ENCODE assay signal across 18 cellular contexts in genomic region chr6:27428502-27428901, GRCh38. TPM values are rescaled to one million over a fixed set of nuclear protein-coding genes. Genes with fewer than 3 reads are reported as not detected.
DNase-seq lines count a peak whose midpoint lies in the region; ATAC-seq and TF ChIP-seq lines count a peak whose summit lies in the region.
"Had no signal": no experiment of that assay in that cellular context is flagged by ENCODE, and none has a peak within 500 bp of the region (broad histone marks: within the 10 kb centered on the region; RNA-seq: fewer than 3 reads in every experiment).

No MANE protein-coding gene starts in this region.

- H3K27ac ChIP-seq in dorsolateral prefrontal cortex: peak overlapping the region in 34 of 59 donors; percentile 6 to 84 (median 56)
- H3K27ac ChIP-seq: BLaER1 had no signal

- no peaks in the 10 kb centered on the region for H3K36me3 Mint-ChIP-seq in activated T-helper 17 cell treated with anti-CD3 and anti-CD28 coated beads, Interleukin-2, amount 50 U/mL, for 72 hours (ENCODE audit: low read depth)
- H3K36me3 Mint-ChIP-seq in activated T-cell treated with anti-CD3 and anti-CD28 coated beads, Interleukin-2, amount 50 U/mL, for 4 hours (ENCODE audit: insufficient read depth): no peaks in the 10 kb centered on the region
- H3K36me3 Mint-ChIP-seq: CD14-positive monocyte; CD4-positive, CD25-positive, alpha-beta regulatory T cell; CD8-positive, alpha-beta T cell had no signal

- TF ChIP-seq CTCF in dorsolateral prefrontal cortex (IDR thresholded peaks at IDR 0.05 in 54 of 56, conservative IDR thresholded peaks at IDR 0.05 in 2 of 56; ENCODE audit: low read depth in 1 of 56, partially characterized antibody in 56 of 56): no peak

- peaks cover 4 to 14% of the 10 kb centered on the region in 2 donors for H3K9me3 Mint-ChIP-seq in stimulated activated naive CD8-positive, alpha-beta T cell treated with anti-CD3 and anti-CD28 coated beads, Interleukin-15, amount 100 ng/mL, for 72 hours
- peaks cover 4% of the 10 kb centered on the region for H3K9me3 Mint-ChIP-seq in activated T-helper 17 cell treated with anti-CD3 and anti-CD28 coated beads, Interleukin-2, amount 50 U/mL, for 72 hours
- H3K9me3 Mint-ChIP-seq in activated T-cell treated with anti-CD3 and anti-CD28 coated beads, Interleukin-2, amount 50 U/mL, for 4 hours: peaks cover 2% of the 10 kb centered on the region

- peak; percentile 64 for ATAC-seq in stimulated activated naive CD8-positive, alpha-beta T cell treated with anti-CD3 and anti-CD28 coated beads, Interleukin-15, amount 100 ng/mL, for 72 hours
- ATAC-seq in stimulated activated naive CD8-positive, alpha-beta T cell treated with anti-CD3 and anti-CD28 coated beads, Interleukin-15, Interleukin-2, amounts not matched to agents 100 U/mL and 50 U/mL, for 24 hours: no peak
- ATAC-seq in activated T-helper 17 cell treated with anti-CD3 and anti-CD28 coated beads, Interleukin-2, amount 50 U/mL, for 72 hours (replicated peaks): peak; percentile 34
- ATAC-seq in activated T-cell treated with anti-CD3 and anti-CD28 coated beads, Interleukin-2, amount 50 U/mL, for 4 hours: no peak
- ATAC-seq: CD8-positive, alpha-beta T cell had no signal

- H3K4me3 Mint-ChIP-seq in stimulated activated naive CD8-positive, alpha-beta T cell treated with anti-CD3 and anti-CD28 coated beads, Interleukin-15, amount 100 ng/mL, for 72 hours: no peak overlapping the region
- H3K4me3 Mint-ChIP-seq in activated T-helper 17 cell treated with anti-CD3 and anti-CD28 coated beads, Interleukin-2, amount 50 U/mL, for 72 hours: no peak overlapping the region
- H3K4me3 Mint-ChIP-seq in activated T-cell treated with anti-CD3 and anti-CD28 coated beads, Interleukin-2, amount 50 U/mL, for 4 hours: no peak overlapping the region
- H3K4me3 Mint-ChIP-seq: CD14-positive monocyte; CD4-positive, CD25-positive, alpha-beta regulatory T cell; CD8-positive, alpha-beta T cell had no signal

- intact Hi-C loops in dorsolateral prefrontal cortex (cut with DNase I): no loop called here

- DNase-seq in stimulated activated naive CD8-positive, alpha-beta T cell treated with anti-CD3 and anti-CD28 coated beads, Interleukin-15, amount 100 ng/mL, for 72 hours: peak in 1 of 2 donors; percentile 39
- no peak for DNase-seq in stimulated activated naive CD8-positive, alpha-beta T cell treated with anti-CD3 and anti-CD28 coated beads, Interleukin-15, Interleukin-2, amounts not matched to agents 100 U/mL and 50 U/mL, for 24 hours
- DNase-seq in dorsolateral prefrontal cortex: no peak
- DNase-seq in KG1 (lab: John Stamatoyannopoulos, UW): no peak
- DNase-seq in activated T-cell treated with anti-CD3 and anti-CD28 coated beads, Interleukin-2, amount 50 U/mL, for 4 hours: no peak
- DNase-seq: 8988T; ACHN; BE2C; C1 segment of cervical spinal cord; Caco-2; Calu3; CD4-positive, CD25-positive, alpha-beta regulatory T cell; CD8-positive, alpha-beta T cell; DMS79 treated with DMSO at 0.1 percent for 48 hours; GF-D8 had no signal

- no peak overlapping the region for H3K27ac Mint-ChIP-seq in stimulated activated naive CD8-positive, alpha-beta T cell treated with anti-CD3 and anti-CD28 coated beads, Interleukin-15, amount 100 ng/mL, for 72 hours
- H3K27ac Mint-ChIP-seq in activated T-helper 17 cell treated with anti-CD3 and anti-CD28 coated beads, Interleukin-2, amount 50 U/mL, for 72 hours: no peak overlapping the region
- H3K27ac Mint-ChIP-seq: CD14-positive monocyte; CD4-positive, CD25-positive, alpha-beta regulatory T cell; CD8-positive, alpha-beta T cell had no signal

- no peaks in the 10 kb centered on the region for H3K27me3 ChIP-seq in dorsolateral prefrontal cortex
- H3K27me3 ChIP-seq: BLaER1 had no signal

- peaks cover 6% of the 10 kb centered on the region for H3K4me1 Mint-ChIP-seq in stimulated activated naive CD8-positive, alpha-beta T cell treated with anti-CD3 and anti-CD28 coated beads, Interleukin-15, amount 100 ng/mL, for 72 hours
- no peaks in the 10 kb centered on the region for H3K4me1 Mint-ChIP-seq in activated T-helper 17 cell treated with anti-CD3 and anti-CD28 coated beads, Interleukin-2, amount 50 U/mL, for 72 hours
- no peaks in the 10 kb centered on the region for H3K4me1 Mint-ChIP-seq in activated T-cell treated with anti-CD3 and anti-CD28 coated beads, Interleukin-2, amount 50 U/mL, for 4 hours (ENCODE audit: low read depth)
- H3K4me1 Mint-ChIP-seq: CD14-positive monocyte; CD4-positive, CD25-positive, alpha-beta regulatory T cell had no signal

- H3K4me3 ChIP-seq in dorsolateral prefrontal cortex: no peak overlapping the region
- H3K4me3 ChIP-seq: BLaER1 had no signal

- peaks cover 10% of the 10 kb centered on the region for H3K27me3 Mint-ChIP-seq in stimulated activated naive CD8-positive, alpha-beta T cell treated with anti-CD3 and anti-CD28 coated beads, Interleukin-15, amount 100 ng/mL, for 72 hours
- peaks cover 2% of the 10 kb centered on the region for H3K27me3 Mint-ChIP-seq in activated T-helper 17 cell treated with anti-CD3 and anti-CD28 coated beads, Interleukin-2, amount 50 U/mL, for 72 hours
- peaks cover 2% of the 10 kb centered on the region for H3K27me3 Mint-ChIP-seq in activated T-cell treated with anti-CD3 and anti-CD28 coated beads, Interleukin-2, amount 50 U/mL, for 4 hours (ENCODE audit: low read depth)

RNA-seq across cellular contexts. Expression of gene ZNF391, which starts 39.9 kb away (rescaled TPM):
- total RNA-seq in activated T-helper 17 cell treated with anti-CD3 and anti-CD28 coated beads, Interleukin-2, amount 50 U/mL, for 72 hours: 1 to 10 TPM; 2.0 to 2.7 TPM
- 10 to 100 TPM in 90 of 120 experiments, 1 to 10 TPM in 30; 4.1 to 20.8 (median 12.3) TPM for total RNA-seq in dorsolateral prefrontal cortex
- total RNA-seq in activated T-cell treated with anti-CD3 and anti-CD28 coated beads, Interleukin-2, amount 50 U/mL, for 4 hours: 1 to 10 TPM; 1.9 to 2.5 (median 2.2) TPM

RNA-seq across cellular contexts. Expression of gene ZNF184, which starts 44.4 kb away (rescaled TPM):
- total RNA-seq in activated T-helper 17 cell treated with anti-CD3 and anti-CD28 coated beads, Interleukin-2, amount 50 U/mL, for 72 hours: 10 to 100 TPM in 1 of 2 donors, 1 to 10 TPM in 1; 8.1 to 11.2 TPM
- 10 to 100 TPM; 11.0 to 38.3 (median 22.4) TPM for total RNA-seq in dorsolateral prefrontal cortex
- total RNA-seq in activated T-cell treated with anti-CD3 and anti-CD28 coated beads, Interleukin-2, amount 50 U/mL, for 4 hours: 1 to 10 TPM; 4.5 to 5.2 (median 4.9) TPM

Comparison
In these comparisons a context has a peak if more than half of its experiments do, and no peak if none do; other contexts are left out.
1. ATAC-seq: peak in stimulated activated naive CD8-positive, alpha-beta T cell treated with anti-CD3 and anti-CD28 coated beads, Interleukin-15, amount 100 ng/mL, for 72 hours (single experiment) and activated T-helper 17 cell treated with anti-CD3 and anti-CD28 coated beads, Interleukin-2, amount 50 U/mL, for 72 hours (single experiment); none in stimulated activated naive CD8-positive, alpha-beta T cell treated with anti-CD3 and anti-CD28 coated beads, Interleukin-15, Interleukin-2, amounts not matched to agents 100 U/mL and 50 U/mL, for 24 hours (single experiment) and activated T-cell treated with anti-CD3 and anti-CD28 coated beads, Interleukin-2, amount 50 U/mL, for 4 hours (0 of 2).